ENCODE assay signal across 20 cellular contexts in genomic region chr10:108003061-108003460, GRCh38.
DNase-seq lines count a peak whose midpoint lies in the region; ATAC-seq and TF ChIP-seq lines count a peak whose summit lies in the region.
"Had no signal": no experiment of that assay in that cellular context is flagged by ENCODE, and none has a peak within 500 bp of the region (broad histone marks: within the 10 kb centered on the region; RNA-seq: fewer than 3 reads in every experiment).

No MANE protein-coding gene starts in this region.

- peaks cover 14% of the 10 kb centered on the region for H3K9me3 Mint-ChIP-seq in natural killer cell treated with Interleukin-12 subunit alpha and Interleukin-12 subunit beta and Interleukin-15 and Interleukin-18, amount 100 ng/mL, for 72 hours

- no peaks in the 10 kb centered on the region; the same call in 1 of the 2 replicates for H3F3A ChIP-seq in MM.1S (ENCODE audit: insufficient read depth, low read length)

- TF ChIP-seq CTCF in MM.1S (IDR thresholded peaks at IDR 0.05; ENCODE audit: low read length) (no peak), gastroesophageal sphincter (IDR thresholded peaks at IDR 0.05) (no peak), psoas muscle (IDR thresholded peaks at IDR 0.05) (no peak)

- ATAC-seq in GM18867 (IDR thresholded peaks at IDR 0.05; ENCODE audit: unreplicated experiment): peak; percentile 60
- peak; percentile 40 for ATAC-seq in GM19463 (IDR thresholded peaks at IDR 0.05; ENCODE audit: unreplicated experiment)
- ATAC-seq in GM19035 (IDR thresholded peaks at IDR 0.05; ENCODE audit: unreplicated experiment): no peak
- ATAC-seq in gastroesophageal sphincter: no peak
- no peak for ATAC-seq in natural killer cell treated with Interleukin-12 subunit alpha and Interleukin-12 subunit beta and Interleukin-15 and Interleukin-18, amount 100 ng/mL, for 72 hours
- no peak for ATAC-seq in psoas muscle
- ATAC-seq: HepG2 had no signal

- no peak overlapping the region for H3K4me3 ChIP-seq in MM.1S (ENCODE audit: low read length)
- no peak overlapping the region for H3K4me3 ChIP-seq in gastroesophageal sphincter
- no peak overlapping the region for H3K4me3 ChIP-seq in psoas muscle

- H3K9ac ChIP-seq in MM.1S (ENCODE audit: low read length): no peak overlapping the region

- no peaks in the 10 kb centered on the region for H3K36me3 ChIP-seq in MM.1S (replicated peaks; ENCODE audit: insufficient read depth, low read length)
- H3K36me3 ChIP-seq in gastroesophageal sphincter: no peaks in the 10 kb centered on the region
- H3K36me3 ChIP-seq in psoas muscle (ENCODE audit: insufficient read depth in 1 of 2, low read depth in 1 of 2): no peaks in the 10 kb centered on the region
- H3K36me3 ChIP-seq: BE2C had no signal

- H3K4me3 Mint-ChIP-seq in natural killer cell treated with Interleukin-12 subunit alpha and Interleukin-12 subunit beta and Interleukin-15 and Interleukin-18, amount 100 ng/mL, for 72 hours: no peak overlapping the region
- H3K4me3 Mint-ChIP-seq: CD4-positive, CD25-positive, alpha-beta regulatory T cell; CD8-positive, alpha-beta memory T cell; H9; IgD-negative memory B cell had no signal

- no peaks in the 10 kb centered on the region for H3K36me3 Mint-ChIP-seq in natural killer cell treated with Interleukin-12 subunit alpha and Interleukin-12 subunit beta and Interleukin-15 and Interleukin-18, amount 100 ng/mL, for 72 hours
- H3K36me3 Mint-ChIP-seq: CD8-positive, alpha-beta memory T cell; IgD-negative memory B cell had no signal

- TF ChIP-seq POLR2A in gastroesophageal sphincter (IDR thresholded peaks at IDR 0.05): no peak

- no peaks in the 10 kb centered on the region for H3K27me3 Mint-ChIP-seq in natural killer cell treated with Interleukin-12 subunit alpha and Interleukin-12 subunit beta and Interleukin-15 and Interleukin-18, amount 100 ng/mL, for 72 hours
- H3K27me3 Mint-ChIP-seq: CD4-positive, CD25-positive, alpha-beta regulatory T cell; CD8-positive, alpha-beta memory T cell had no signal

- no peaks in the 10 kb centered on the region for H3K4me1 Mint-ChIP-seq in natural killer cell treated with Interleukin-12 subunit alpha and Interleukin-12 subunit beta and Interleukin-15 and Interleukin-18, amount 100 ng/mL, for 72 hours (ENCODE audit: low read depth in 2 of 2)
- H3K4me1 Mint-ChIP-seq: CD4-positive, CD25-positive, alpha-beta regulatory T cell; CD8-positive, alpha-beta memory T cell; H9; IgD-negative memory B cell had no signal

- H3K27me3 ChIP-seq in MM.1S (replicated peaks; ENCODE audit: insufficient read depth, low read length) (no peaks in the 10 kb centered on the region), gastroesophageal sphincter (no peaks in the 10 kb centered on the region), psoas muscle (ENCODE audit: insufficient read depth in 3 of 3, low read length in 2 of 3) (no peaks in the 10 kb centered on the region)
- H3K27me3 ChIP-seq: BE2C had no signal

- H3K27ac ChIP-seq in MM.1S (ENCODE audit: low read length) (no peak overlapping the region), gastroesophageal sphincter (no peak overlapping the region), psoas muscle (no peak overlapping the region)

- no peaks in the 10 kb centered on the region for H3K9me2 ChIP-seq in MM.1S (replicated peaks; ENCODE audit: insufficient read depth, low read length)

- intact Hi-C loops in psoas muscle (cut with DNase I): no loop called here

- no peaks in the 10 kb centered on the region for H4K20me1 ChIP-seq in MM.1S (ENCODE audit: insufficient read depth, low read length)

- DNase-seq in MM.1S (peak; percentile 12), psoas muscle (no peak)
- DNase-seq in natural killer cell treated with Interleukin-12 subunit alpha and Interleukin-12 subunit beta and Interleukin-15 and Interleukin-18, amount 100 ng/mL, for 72 hours (ENCODE audit: low spot score): no peak
- DNase-seq: ACHN; BE2C; C1 segment of cervical spinal cord; CD4-positive, CD25-positive, alpha-beta regulatory T cell; CD8-positive, alpha-beta memory T cell; COR-L47; DMS79; GDM1; H9; Karpas-422; KBM-7 had no signal

- no peak overlapping the region for H3K27ac Mint-ChIP-seq in natural killer cell treated with Interleukin-12 subunit alpha and Interleukin-12 subunit beta and Interleukin-15 and Interleukin-18, amount 100 ng/mL, for 72 hours
- H3K27ac Mint-ChIP-seq: CD4-positive, CD25-positive, alpha-beta regulatory T cell; CD8-positive, alpha-beta memory T cell; H9; IgD-negative memory B cell had no signal

- H3K4me1 ChIP-seq in MM.1S (ENCODE audit: low read length) (no peaks in the 10 kb centered on the region), gastroesophageal sphincter (no peaks in the 10 kb centered on the region), psoas muscle (no peaks in the 10 kb centered on the region)
- H3K4me1 ChIP-seq: BE2C had no signal

- no peak overlapping the region for H3K4me2 ChIP-seq in MM.1S (ENCODE audit: low read depth, low read length)

- H3K9me3 ChIP-seq in MM.1S (replicated peaks; ENCODE audit: insufficient read depth, low read length): no peaks in the 10 kb centered on the region
- peaks cover 0 to 8% (median 0%) of the 10 kb centered on the region in 3 donors for H3K9me3 ChIP-seq in gastroesophageal sphincter
- H3K9me3 ChIP-seq in psoas muscle: no peaks in the 10 kb centered on the region
- H3K9me3 ChIP-seq: BE2C had no signal

- TF ChIP-seq EP300 in gastroesophageal sphincter (IDR thresholded peaks at IDR 0.05): no peak

- no peak overlapping the region for H2AFZ ChIP-seq in MM.1S (ENCODE audit: low read length)

- H3K79me2 ChIP-seq in MM.1S (ENCODE audit: low read length): no peaks in the 10 kb centered on the region

Comparison
In these comparisons a context has a peak if more than half of its experiments do, and no peak if none do; other contexts are left out.
1. ATAC-seq: peak in GM18867 (single experiment) and GM19463 (single experiment); none in GM19035 (single experiment), gastroesophageal sphincter (single experiment), natural killer cell treated with Interleukin-12 subunit alpha and Interleukin-12 subunit beta and Interleukin-15 and Interleukin-18, amount 100 ng/mL, for 72 hours (0 of 2) and psoas muscle (0 of 4).